22 cellular contexts compared by ENCODE assay signal in genomic region chr15:51403946-51404695, GRCh38.
"Had no signal": no experiment of that assay in that cellular context is flagged by ENCODE, and none has a peak within 500 bp of the region (broad histone marks: within the 10 kb centered on the region; RNA-seq: fewer than 3 reads in every experiment).

No MANE protein-coding gene starts in this region.

- DNase-seq: activated CD4-positive, alpha-beta T cell treated with anti-CD3 and anti-CD28 coated beads for 36 hours; activated CD4-positive, alpha-beta T cell treated with anti-CD3 and anti-CD28 coated beads, Interleukin-2, amount 50 U/mL, for 1 hour; activated CD8-positive, alpha-beta T cell treated with anti-CD3 and anti-CD28 coated beads for 36 hours; activated effector memory CD4-positive, alpha-beta T cell treated with Interleukin-2 at 50 U/mL for 16 hours; activated naive CD4-positive, alpha-beta T cell; activated T-cell treated with anti-CD3 and anti-CD28 coated beads, Interleukin-2, amount 50 U/mL, for 24 hours; aorta; central memory CD4-positive, alpha-beta T cell; NCI-H1092 treated with DMSO at 0.1 percent for 48 hours; NCI-H1417 treated with DMSO at 0.1 percent for 48 hours; NCI-H2029; NCI-H2107; NCI-H345; NCI-H510A; NK-92 treated with Interleukin-12 subunit alpha and Interleukin-12 subunit beta, amount 100 ng/mL, for 24 hours; Peyer's patch; Right ventricle myocardium superior; T-helper 1 cell had no signal

- H3K36me3 ChIP-seq: Peyer's patch, SJCRH30 had no signal

- H3K9ac ChIP-seq: SK-N-SH had no signal

- H3K27ac ChIP-seq: Peyer's patch, RWPE1, SJCRH30, VCaP had no signal

- H3K9me2 ChIP-seq: SK-N-SH had no signal

- H3K9me3 ChIP-seq: Peyer's patch, SJCRH30, SK-N-SH had no signal

- H3K4me2 ChIP-seq: SK-N-SH had no signal

- H3K4me1 ChIP-seq: Peyer's patch, SJCRH30 had no signal

- H3K27me3 ChIP-seq: Peyer's patch, SJCRH30 had no signal

- H3K4me3 ChIP-seq: Peyer's patch, SJCRH30 had no signal
